Comparison of ENCODE assay signal across 8 cellular contexts in the genomic region with DNA sequence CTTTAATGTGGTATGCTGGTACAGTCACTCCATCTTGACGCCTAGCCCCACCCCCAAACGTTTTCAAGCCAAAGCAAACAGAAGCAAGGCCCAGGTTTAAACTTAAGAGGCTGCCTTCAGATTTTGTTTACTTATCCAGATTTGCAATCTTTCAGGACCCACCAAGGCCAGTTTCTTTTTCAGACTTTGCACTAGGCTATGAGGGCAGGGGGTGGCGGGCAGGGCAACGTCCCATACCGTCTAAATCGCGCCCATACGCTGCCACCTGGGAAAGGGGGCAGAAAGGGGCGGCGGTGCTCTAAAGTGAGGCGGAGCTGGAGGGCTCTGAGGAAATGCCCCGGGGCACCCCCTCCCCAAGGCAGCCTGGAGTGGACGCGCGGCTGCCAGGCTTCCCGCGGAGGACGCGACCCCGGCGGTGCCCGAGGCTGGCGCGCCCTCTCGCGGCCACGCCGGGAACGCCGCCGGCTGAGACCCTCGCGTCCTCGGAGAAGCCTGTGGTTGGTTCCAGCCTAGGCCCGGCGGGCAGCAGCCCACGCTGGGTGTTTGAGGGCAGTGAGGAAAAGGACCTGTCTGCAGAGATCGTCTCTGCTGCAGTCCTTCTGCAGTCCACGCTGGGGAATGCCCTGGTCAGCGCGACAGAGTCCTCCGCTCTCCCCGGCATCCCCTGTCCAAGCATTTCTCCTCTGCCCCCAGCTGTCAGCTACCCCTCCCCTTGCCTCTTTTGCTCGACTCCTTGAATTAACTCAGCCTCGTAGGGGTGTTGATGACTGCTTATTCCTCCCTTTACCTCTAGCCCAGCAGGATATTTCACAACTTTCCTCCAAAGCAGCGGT.
DNase-seq lines count a peak whose midpoint lies in the region; ATAC-seq and TF ChIP-seq lines count a peak whose summit lies in the region.

No MANE protein-coding gene starts in this region.

- H3K27me3 Mint-ChIP-seq in CD14-positive monocyte (ENCODE audit: low read depth in 3 of 3) = peaks cover 14 to 30% (median 14%) of the 10 kb centered on the region in 3 donors
- H3K27me3 Mint-ChIP-seq in activated naive CD4-positive, alpha-beta T cell treated with anti-CD3 and anti-CD28 coated beads, Interleukin-2, amount 10 ng/mL, durations not matched to agents 7 days and 5 days = peaks cover 17% of the 10 kb centered on the region

- H3K36me3 Mint-ChIP-seq in CD14-positive monocyte = no peaks in the 10 kb centered on the region
- no peaks in the 10 kb centered on the region for H3K36me3 Mint-ChIP-seq in activated naive CD4-positive, alpha-beta T cell treated with anti-CD3 and anti-CD28 coated beads, Interleukin-2, amount 10 ng/mL, durations not matched to agents 7 days and 5 days

- peak; percentile 97 for TF ChIP-seq CTCF in CD14-positive monocyte (IDR thresholded peaks at IDR 0.05)
- TF ChIP-seq CTCF in retinal pigment epithelial cell (conservative IDR thresholded peaks at IDR 0.05; ENCODE audit: low read depth, low read length) = peak; percentile 72

- intact Hi-C loops in CD14-positive monocyte (cut with micrococcal nuclease) = loop anchor here in 1 of 2 donors (2.0 to 5.0 kb wide), 2 partner anchors 340 to 484 kb away; no protein-coding TSS in a partner anchor
- intact Hi-C loops in left cardiac atrium (cut with DNase I) = loop anchor here (5.0 kb wide), 1 partner anchor 485 kb away; no protein-coding TSS in a partner anchor

- CTCF ChIA-PET in activated naive CD4-positive, alpha-beta T cell treated with anti-CD3 and anti-CD28 coated beads, Interleukin-2, amount 10 ng/mL, durations not matched to agents 7 days and 5 days (lab: Charles Lee) = interaction anchor here (0.6 to 3.1 kb wide), 6 partner anchors 13 to 369 kb away, joined by 3 to 11 read pairs (median 3); no protein-coding TSS in a partner anchor

- peaks cover 0 to 2% (median 0%) of the 10 kb centered on the region in 7 donors for H3K9me3 Mint-ChIP-seq in CD14-positive monocyte
- H3K9me3 Mint-ChIP-seq in activated naive CD4-positive, alpha-beta T cell treated with anti-CD3 and anti-CD28 coated beads, Interleukin-2, amount 10 ng/mL, durations not matched to agents 7 days and 5 days = no peaks in the 10 kb centered on the region

- ATAC-seq in HG02885 (IDR thresholded peaks at IDR 0.05; ENCODE audit: poor library complexity, unreplicated experiment) (peak; percentile 60), left cardiac atrium (peak; percentile 89 to 94), GM21717 (IDR thresholded peaks at IDR 0.05; ENCODE audit: unreplicated experiment) (no peak), HG02970 (IDR thresholded peaks at IDR 0.05; ENCODE audit: low FRiP score, unreplicated experiment) (no peak)

- peaks cover 11% of the 10 kb centered on the region for H3K4me1 Mint-ChIP-seq in CD14-positive monocyte
- H3K4me1 Mint-ChIP-seq in activated naive CD4-positive, alpha-beta T cell treated with anti-CD3 and anti-CD28 coated beads, Interleukin-2, amount 10 ng/mL, durations not matched to agents 7 days and 5 days = peaks cover 11% of the 10 kb centered on the region

- H3K4me3 ChIP-seq in retinal pigment epithelial cell (ENCODE audit: low read length) = peak overlapping the region; percentile 43

- peak overlapping the region in 1 of 7 donors; percentile 73 for H3K27ac Mint-ChIP-seq in CD14-positive monocyte
- H3K27ac Mint-ChIP-seq in activated naive CD4-positive, alpha-beta T cell treated with anti-CD3 and anti-CD28 coated beads, Interleukin-2, amount 10 ng/mL, durations not matched to agents 7 days and 5 days = no peak overlapping the region

- H3K4me3 Mint-ChIP-seq in CD14-positive monocyte = peak overlapping the region; percentile 62 to 86
- peak overlapping the region; percentile 58 for H3K4me3 Mint-ChIP-seq in activated naive CD4-positive, alpha-beta T cell treated with anti-CD3 and anti-CD28 coated beads, Interleukin-2, amount 10 ng/mL, durations not matched to agents 7 days and 5 days

- DNase-seq in CD14-positive monocyte (ENCODE audit: low spot score) (no peak), SHP77 treated with DMSO at 0.1 percent for 48 hours (lab: John Stamatoyannopoulos, UW) (peak; percentile 29), left cardiac atrium (peak; percentile 51), retinal pigment epithelial cell (ENCODE audit: low read depth) (no peak)
- DNase-seq in activated naive CD4-positive, alpha-beta T cell treated with anti-CD3 and anti-CD28 coated beads, Interleukin-2, amount 10 ng/mL, durations not matched to agents 7 days and 5 days = peak; percentile 62

Comparison
In these comparisons a context has a peak if more than half of its experiments do, and no peak if none do; other contexts are left out.
1. DNase-seq: peak in SHP77 treated with DMSO at 0.1 percent for 48 hours (single experiment), activated naive CD4-positive, alpha-beta T cell treated with anti-CD3 and anti-CD28 coated beads, Interleukin-2, amount 10 ng/mL, durations not matched to agents 7 days and 5 days (single experiment) and left cardiac atrium (single experiment); none in CD14-positive monocyte (single experiment) and retinal pigment epithelial cell (single experiment).
2. ATAC-seq: peak in HG02885 (single experiment) and left cardiac atrium (2 of 2); none in GM21717 (single experiment) and HG02970 (single experiment).